ENCODE assay signal across 16 cellular contexts in the genomic region with DNA sequence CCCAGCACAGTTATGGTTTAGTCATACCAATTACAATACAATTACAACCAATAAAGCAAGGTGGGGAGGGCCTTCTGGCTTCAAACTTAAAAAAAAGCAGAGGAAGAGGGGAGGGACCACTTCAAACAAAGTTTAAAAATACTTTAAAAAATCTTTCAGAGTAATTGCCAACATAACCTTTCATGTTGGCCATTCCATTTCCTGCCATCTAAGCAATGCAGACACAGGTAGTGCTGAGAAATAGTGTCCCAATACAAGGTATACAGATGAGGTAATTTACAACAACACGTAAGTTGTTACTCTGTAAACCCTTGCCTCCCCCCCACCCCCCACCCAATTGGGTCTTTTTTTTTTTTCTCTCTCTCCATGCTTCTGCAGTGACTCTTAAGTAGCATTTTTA. TPM values are rescaled to one million over a fixed set of nuclear protein-coding genes. Genes with fewer than 3 reads are reported as not detected.
DNase-seq lines count a peak whose midpoint lies in the region; ATAC-seq and TF ChIP-seq lines count a peak whose summit lies in the region.
"Had no signal": no experiment of that assay in that cellular context is flagged by ENCODE, and none has a peak within 500 bp of the region (broad histone marks: within the 10 kb centered on the region; RNA-seq: fewer than 3 reads in every experiment).

No MANE protein-coding gene starts in this region.

- H3K9ac ChIP-seq in smooth muscle cell (ENCODE audit: low read depth): no peak overlapping the region

- H3K4me3 ChIP-seq in smooth muscle cell: no peak overlapping the region
- no peak overlapping the region for H3K4me3 ChIP-seq in right atrium auricular region

- peak overlapping the region; percentile 47 for H3K27ac Mint-ChIP-seq in activated CD4-positive, alpha-beta T cell treated with anti-CD3 and anti-CD28 coated beads for 36 hours
- H3K27ac Mint-ChIP-seq in activated naive CD8-positive, alpha-beta T cell: peak overlapping the region; percentile 0
- H3K27ac Mint-ChIP-seq in activated naive CD8-positive, alpha-beta T cell treated with anti-CD3 and anti-CD28 coated beads, Interleukin-2, amount 50 U/mL, for 24 hours: no peak overlapping the region
- H3K27ac Mint-ChIP-seq: B cell, HFFc6 had no signal

- intact Hi-C loops in activated CD4-positive, alpha-beta T cell treated with anti-CD3 and anti-CD28 coated beads for 36 hours (cut with DNase I, micrococcal nuclease): no loop called here

- no peak for DNase-seq in activated CD4-positive, alpha-beta T cell treated with anti-CD3 and anti-CD28 coated beads for 36 hours
- no peak for DNase-seq in activated CD4-positive, alpha-beta T cell treated with anti-CD3 and anti-CD28 coated beads, Interleukin-2, amount 50 U/mL, for 4 hours
- no peak for DNase-seq in activated naive CD8-positive, alpha-beta T cell treated with anti-CD3 and anti-CD28 coated beads, Interleukin-2, amount 50 U/mL, for 24 hours
- no peak for DNase-seq in smooth muscle cell (lab: John Stamatoyannopoulos, UW; ENCODE audit: unreplicated experiment)
- DNase-seq in right atrium auricular region (ENCODE audit: low spot score): no peak
- DNase-seq: 8988T, HFFc6, KBM-7, NCI-H1105 treated with DMSO at 0.1 percent for 48 hours, NCI-H1694 had no signal

- no peaks in the 10 kb centered on the region for H3K9me3 ChIP-seq in smooth muscle cell (replicated peaks; ENCODE audit: low read depth)
- H3K9me3 ChIP-seq in right atrium auricular region: no peaks in the 10 kb centered on the region

- H3K27me3 ChIP-seq in smooth muscle cell (ENCODE audit: low read depth): no peaks in the 10 kb centered on the region
- H3K27me3 ChIP-seq in right atrium auricular region: no peaks in the 10 kb centered on the region

- TF ChIP-seq CTCF in VCaP (conservative IDR thresholded peaks at IDR 0.05): no peak
- TF ChIP-seq CTCF in smooth muscle cell (IDR thresholded peaks at IDR 0.05; ENCODE audit: borderline replicate concordance, insufficient read depth, poor library complexity, severe bottlenecking): no peak
- TF ChIP-seq CTCF in right atrium auricular region (IDR thresholded peaks at IDR 0.05): no peak

- peaks cover 23% of the 10 kb centered on the region for H4K20me1 ChIP-seq in smooth muscle cell (ENCODE audit: low read depth)

- no peaks in the 10 kb centered on the region for H3K27me3 Mint-ChIP-seq in activated CD4-positive, alpha-beta T cell treated with anti-CD3 and anti-CD28 coated beads for 36 hours
- H3K27me3 Mint-ChIP-seq in activated naive CD8-positive, alpha-beta T cell: no peaks in the 10 kb centered on the region
- H3K27me3 Mint-ChIP-seq in activated naive CD8-positive, alpha-beta T cell treated with anti-CD3 and anti-CD28 coated beads, Interleukin-2, amount 50 U/mL, for 24 hours: no peaks in the 10 kb centered on the region
- H3K27me3 Mint-ChIP-seq: B cell; CD8-positive, alpha-beta memory T cell had no signal

- peaks cover 27% of the 10 kb centered on the region for H3K36me3 ChIP-seq in smooth muscle cell (ENCODE audit: low read depth)
- peaks cover 34% of the 10 kb centered on the region for H3K36me3 ChIP-seq in right atrium auricular region

- no peak overlapping the region for H3K4me3 Mint-ChIP-seq in activated CD4-positive, alpha-beta T cell treated with anti-CD3 and anti-CD28 coated beads for 36 hours
- H3K4me3 Mint-ChIP-seq in activated naive CD8-positive, alpha-beta T cell: no peak overlapping the region
- H3K4me3 Mint-ChIP-seq in activated naive CD8-positive, alpha-beta T cell treated with anti-CD3 and anti-CD28 coated beads, Interleukin-2, amount 50 U/mL, for 24 hours: no peak overlapping the region
- H3K4me3 Mint-ChIP-seq: B cell; CD8-positive, alpha-beta memory T cell; HFFc6 had no signal

- H3K27ac ChIP-seq in VCaP (peak overlapping the region; percentile 79), smooth muscle cell (ENCODE audit: low read depth) (peak overlapping the region; percentile 2), right atrium auricular region (no peak overlapping the region)

- POLR2A ChIA-PET in activated CD4-positive, alpha-beta T cell treated with anti-CD3 and anti-CD28 coated beads for 36 hours (lab: Charles Lee): no interaction called here

- 92% methylated on average over 1 of the region's 1 CpG for WGBS in smooth muscle cell (ENCODE audit: low lambda C conversion rate)

- peaks cover 19% of the 10 kb centered on the region for H3K4me1 Mint-ChIP-seq in activated CD4-positive, alpha-beta T cell treated with anti-CD3 and anti-CD28 coated beads for 36 hours
- H3K4me1 Mint-ChIP-seq in activated naive CD8-positive, alpha-beta T cell (ENCODE audit: low read depth): peaks cover 20% of the 10 kb centered on the region
- H3K4me1 Mint-ChIP-seq in activated naive CD8-positive, alpha-beta T cell treated with anti-CD3 and anti-CD28 coated beads, Interleukin-2, amount 50 U/mL, for 24 hours: peaks cover 7% of the 10 kb centered on the region

- H3K4me2 ChIP-seq in smooth muscle cell: no peak overlapping the region

- H3K9me3 Mint-ChIP-seq in activated CD4-positive, alpha-beta T cell treated with anti-CD3 and anti-CD28 coated beads for 36 hours (ENCODE audit: low read depth): no peaks in the 10 kb centered on the region
- no peaks in the 10 kb centered on the region for H3K9me3 Mint-ChIP-seq in activated naive CD8-positive, alpha-beta T cell (ENCODE audit: low read depth)
- H3K9me3 Mint-ChIP-seq in activated naive CD8-positive, alpha-beta T cell treated with anti-CD3 and anti-CD28 coated beads, Interleukin-2, amount 50 U/mL, for 24 hours: no peaks in the 10 kb centered on the region
- H3K9me3 Mint-ChIP-seq: CD8-positive, alpha-beta memory T cell; HFFc6 had no signal

- peaks cover 51% of the 10 kb centered on the region for H3K36me3 Mint-ChIP-seq in activated CD4-positive, alpha-beta T cell treated with anti-CD3 and anti-CD28 coated beads for 36 hours (ENCODE audit: low read depth)
- peaks cover 7% of the 10 kb centered on the region for H3K36me3 Mint-ChIP-seq in activated naive CD8-positive, alpha-beta T cell
- H3K36me3 Mint-ChIP-seq in activated naive CD8-positive, alpha-beta T cell treated with anti-CD3 and anti-CD28 coated beads, Interleukin-2, amount 50 U/mL, for 24 hours (ENCODE audit: low read depth): peaks cover 33% of the 10 kb centered on the region

- ATAC-seq in activated CD4-positive, alpha-beta T cell treated with anti-CD3 and anti-CD28 coated beads for 36 hours: no peak
- no peak for ATAC-seq in activated naive CD8-positive, alpha-beta T cell treated with anti-CD3 and anti-CD28 coated beads, Interleukin-2, amount 50 U/mL, for 24 hours
- ATAC-seq in GM18870 (IDR thresholded peaks at IDR 0.05; ENCODE audit: unreplicated experiment): no peak
- ATAC-seq: Right ventricle myocardium inferior had no signal

- peaks cover 9% of the 10 kb centered on the region for H3F3A ChIP-seq in smooth muscle cell (ENCODE audit: low read depth)

- CTCF ChIA-PET in activated CD4-positive, alpha-beta T cell treated with anti-CD3 and anti-CD28 coated beads for 36 hours (lab: Charles Lee): no interaction called here

- H3K79me2 ChIP-seq in smooth muscle cell (ENCODE audit: low read depth): no peaks in the 10 kb centered on the region

- H3K4me1 ChIP-seq in smooth muscle cell (ENCODE audit: low read depth) (no peaks in the 10 kb centered on the region), right atrium auricular region (peaks cover 0 to 3% of the 10 kb centered on the region in 2 donors)

- no peak overlapping the region for H2AFZ ChIP-seq in smooth muscle cell (ENCODE audit: low read depth)

RNA-seq across cellular contexts. Expression of a gene that starts 18.8 kb away (rescaled TPM):
- total RNA-seq in activated CD4-positive, alpha-beta T cell treated with anti-CD3 and anti-CD28 coated beads for 36 hours: 10 to 100 TPM; 20.9 to 25.2 TPM
- total RNA-seq in smooth muscle cell: 37.9 and 41.9 TPM in 2 replicates
- 41.6 and 45.7 TPM in 2 replicates for polyA plus RNA-seq in smooth muscle cell
- 10 to 100 TPM; 24.3 to 27.0 TPM for total RNA-seq in right atrium auricular region

Comparison
In these comparisons a context has a peak if more than half of its experiments do, and no peak if none do; other contexts are left out.
1. H3K27ac ChIP-seq: peak in VCaP (single experiment) and smooth muscle cell (single experiment); none in right atrium auricular region (0 of 2).